ENCODE assay signal across 22 cellular contexts in genomic region chr11:1200611-1201191, GRCh38. TPM values are rescaled to one million over a fixed set of nuclear protein-coding genes. Genes with fewer than 3 reads are reported as not detected.
DNase-seq lines count a peak whose midpoint lies in the region; ATAC-seq, FAIRE-seq and TF ChIP-seq lines count a peak whose summit lies in the region.
"Had no signal": no experiment of that assay in that cellular context is flagged by ENCODE, and none has a peak within 500 bp of the region (broad histone marks: within the 10 kb centered on the region; RNA-seq: fewer than 3 reads in every experiment).

No MANE protein-coding gene starts in this region.

- no peak overlapping the region for H4K91ac ChIP-seq in neuronal stem cell (ENCODE audit: low read depth, low read length, poor library complexity)

- H2AFZ ChIP-seq in HepG2 (ENCODE audit: low read length) (no peak overlapping the region), neuronal stem cell (ENCODE audit: low read length) (no peak overlapping the region)

- H2BK15ac ChIP-seq in neuronal stem cell (ENCODE audit: low read length): no peak overlapping the region

- peak overlapping the region; percentile 71 for H3K14ac ChIP-seq in neuronal stem cell (ENCODE audit: low read length)

- H3K4me3 ChIP-seq in right lobe of liver (no peak overlapping the region), HepG2 (replicated peaks in 1 of 3; ENCODE audit: insufficient read depth in 1 of 3, low read depth in 2 of 3, low read length in 3 of 3) (no peak overlapping the region), neuronal stem cell (ENCODE audit: low read length in 2 of 2) (peak overlapping the region in 1 of 2 donors; percentile 8)
- H3K4me3 ChIP-seq: left lung, testis had no signal

- H3K79me1 ChIP-seq in neuronal stem cell (ENCODE audit: low read depth, low read length): no peaks in the 10 kb centered on the region

- H3K27me3 Mint-ChIP-seq in glutamatergic neuron (ENCODE audit: unreplicated experiment): peaks cover 2% of the 10 kb centered on the region
- H3K27me3 Mint-ChIP-seq: activated naive CD8-positive, alpha-beta T cell had no signal

- H3K4me2 ChIP-seq in HepG2 (ENCODE audit: low read depth, low read length) (no peak overlapping the region), neuronal stem cell (ENCODE audit: insufficient read depth, low read length, poor library complexity, severe bottlenecking) (no peak overlapping the region)

- H3K9me3 Mint-ChIP-seq in glutamatergic neuron (ENCODE audit: unreplicated experiment): peaks cover 2% of the 10 kb centered on the region
- H3K9me3 Mint-ChIP-seq: CD8-positive, alpha-beta T cell had no signal

- BruUV-seq in HepG2 (replicated peaks; lab: Mats Ljungman, UMichigan): no TSS peak

- 28% methylated on average over 4 of the region's 16 CpGs for WGBS in right lobe of liver (ENCODE audit: insufficient coverage, low coverage, low lambda C conversion rate, missing lambda C conversion rate)
- 44% methylated on average over 3 of the region's 16 CpGs for WGBS in HepG2 (ENCODE audit: low lambda C conversion rate)
- WGBS in neuronal stem cell (ENCODE audit: extremely low coverage in 2 of 2, insufficient read length in 2 of 2, insufficient replicate concordance in 1 of 2), 2 donors: no CpG with 5 or more reads among the region's 16 CpGs

- TF ChIP-seq POLR2A in right lobe of liver (IDR thresholded peaks at IDR 0.05) (no peak), HepG2 (IDR thresholded peaks at IDR 0.05; ENCODE audit: insufficient read depth in 1 of 2, low read depth in 2 of 2, low read length in 2 of 2) (no peak)

- no peak overlapping the region for H2BK12ac ChIP-seq in neuronal stem cell (ENCODE audit: low read length)

- in situ Hi-C loops in HepG2 (cut with HindIII; ENCODE audit: extremely low pct_ligation_motif_present, low pct_unique_long_range_greater_than_20kb): no loop called here

- H3K36me3 ChIP-seq in right lobe of liver (no peaks in the 10 kb centered on the region), HepG2 (replicated peaks in 1 of 2; ENCODE audit: control insufficient read depth in 1 of 2, insufficient read depth in 2 of 2, low read length in 2 of 2) (no peaks in the 10 kb centered on the region), neuronal stem cell (replicated peaks in 1 of 2; ENCODE audit: control insufficient read depth in 2 of 2, insufficient read depth in 2 of 2, low read length in 2 of 2) (no peaks in the 10 kb centered on the region)
- H3K36me3 ChIP-seq: left lung had no signal

- H2BK120ac ChIP-seq in neuronal stem cell (ENCODE audit: low read depth, low read length): no peak overlapping the region

- H3K4ac ChIP-seq in neuronal stem cell (ENCODE audit: low read length): no peak overlapping the region

- peak overlapping the region; percentile 19 for H2BK5ac ChIP-seq in neuronal stem cell (ENCODE audit: low read length)

- H3K27ac ChIP-seq in right lobe of liver (no peak overlapping the region), HepG2 (ENCODE audit: extremely low read length, insufficient read depth, low read length) (no peak overlapping the region), neuronal stem cell (replicated peaks; ENCODE audit: low read length) (no peak overlapping the region)
- H3K27ac ChIP-seq: left lung, testis had no signal

- DNase-seq in right lobe of liver: peak; percentile 11 to 50 (median 19)
- no peak for DNase-seq in HepG2 (ENCODE audit: low spot score)
- DNase-seq in glutamatergic neuron: peak; percentile 13
- no peak for DNase-seq in neuronal stem cell (ENCODE audit: low spot score)
- no peak for DNase-seq in SK-N-DZ (ENCODE audit: low spot score)
- no peak for DNase-seq in SKM-1 treated with dmso at 0.1 percent for 144 hours (lab: John Stamatoyannopoulos, UW; ENCODE audit: unreplicated experiment)
- DNase-seq: activated CD4-positive, alpha-beta T cell treated with anti-CD3 and anti-CD28 coated beads, Interleukin-2, amount 50 U/mL, for 48 hours; CD8-positive, alpha-beta T cell; DMS53; HCEC 1CT; KG1; MV-4-11; NCI-H2227 treated with DMSO at 0.1 percent for 48 hours; NCI-H748 treated with DMSO at 0.1 percent for 48 hours; SIG-M5; testis had no signal

- TF ChIP-seq RAD21 in HepG2 (CRISPR knock-in tag; IDR thresholded peaks at IDR 0.05): no peak

- H3K27ac Mint-ChIP-seq in glutamatergic neuron (ENCODE audit: unreplicated experiment): no peak overlapping the region
- H3K27ac Mint-ChIP-seq: activated naive CD8-positive, alpha-beta T cell; CD8-positive, alpha-beta T cell had no signal

- FAIRE-seq in HepG2 (lab: Jason Lieb, UNC): no peak

- H3K36me3 Mint-ChIP-seq in glutamatergic neuron (ENCODE audit: unreplicated experiment): no peaks in the 10 kb centered on the region
- H3K36me3 Mint-ChIP-seq: activated naive CD8-positive, alpha-beta T cell; CD8-positive, alpha-beta T cell had no signal

- peak overlapping the region; percentile 44 for H3K18ac ChIP-seq in neuronal stem cell (ENCODE audit: low read length)

- no peaks in the 10 kb centered on the region for H3K9me3 ChIP-seq in right lobe of liver
- H3K9me3 ChIP-seq in HepG2 (ENCODE audit: low read length): no peaks in the 10 kb centered on the region
- H3K9me3 ChIP-seq in neuronal stem cell (replicated peaks in 1 of 2; ENCODE audit: control insufficient read depth in 2 of 2, insufficient read depth in 1 of 2, low read depth in 1 of 2, low read length in 2 of 2): no peaks in the 10 kb centered on the region
- H3K9me3 ChIP-seq: left lung, testis had no signal

- no peak overlapping the region for H4K8ac ChIP-seq in neuronal stem cell (ENCODE audit: low read depth, low read length)

- no peaks in the 10 kb centered on the region for H4K20me1 ChIP-seq in HepG2 (ENCODE audit: insufficient read depth, low read length)

- no peaks in the 10 kb centered on the region for H3K27me3 ChIP-seq in right lobe of liver
- peaks cover 38 to 84% of the 10 kb centered on the region in 2 experiments for H3K27me3 ChIP-seq in HepG2 (ENCODE audit: control insufficient read depth in 1 of 2, insufficient read depth in 2 of 2, low read length in 2 of 2)
- H3K27me3 ChIP-seq in neuronal stem cell (ENCODE audit: control insufficient read depth in 3 of 3, insufficient read depth in 3 of 3, low read depth in 1 of 3, low read length in 3 of 3): peaks cover 0 to 23% (median 0%) of the 10 kb centered on the region in 3 experiments
- H3K27me3 ChIP-seq: testis had no signal

- H2AK5ac ChIP-seq in neuronal stem cell (ENCODE audit: low read depth, low read length): peak overlapping the region; percentile 83

- intact Hi-C loops in right lobe of liver (cut with DNase I) (loop anchor here in 1 of 2 donors (5.0 kb wide), 1 partner anchor 317 kb away; no protein-coding TSS in a partner anchor), HepG2 (cut with micrococcal nuclease; ENCODE audit: unreplicated experiment) (loop anchor here (10.0 kb wide), 1 partner anchor 64 kb away; no protein-coding TSS in a partner anchor)

- TF ChIP-seq CTCF in right lobe of liver (IDR thresholded peaks at IDR 0.05): no peak
- TF ChIP-seq CTCF in HepG2 (CRISPR knock-in tag; IDR thresholded peaks at IDR 0.05): no peak
- TF ChIP-seq CTCF in glutamatergic neuron (IDR thresholded peaks at IDR 0.05; ENCODE audit: partially characterized antibody, unreplicated experiment): no peak

- POLR2A ChIA-PET in HepG2 (lab: Yijun Ruan, JAX): no interaction called here

- no peak overlapping the region for H3K9ac ChIP-seq in HepG2 (ENCODE audit: insufficient read depth, low read depth, low read length)
- H3K9ac ChIP-seq in neuronal stem cell (ENCODE audit: low read depth, low read length, poor library complexity): no peak overlapping the region

- H3K4me1 ChIP-seq in right lobe of liver (no peaks in the 10 kb centered on the region), HepG2 (ENCODE audit: insufficient read depth, low read length) (no peaks in the 10 kb centered on the region), neuronal stem cell (ENCODE audit: control insufficient read depth in 2 of 2, insufficient read depth in 1 of 2, low read depth in 1 of 2, low read length in 2 of 2) (no peaks in the 10 kb centered on the region)
- H3K4me1 ChIP-seq: left lung, testis had no signal

- no peak for ATAC-seq in right lobe of liver
- ATAC-seq in HepG2: no peak
- no peak for ATAC-seq in GM21526 (IDR thresholded peaks at IDR 0.05; ENCODE audit: low FRiP score, unreplicated experiment)
- ATAC-seq: CD8-positive, alpha-beta T cell; left lung; right cardiac atrium had no signal

- CTCF ChIA-PET in HepG2 (lab: Yijun Ruan, JAX; ENCODE audit: low intra/inter-chr PET ratio, low total read pairs): no interaction called here

- H3K23ac ChIP-seq in neuronal stem cell (ENCODE audit: low read depth, low read length, poor library complexity): peak overlapping the region; percentile 55

- no peaks in the 10 kb centered on the region for H3K4me1 Mint-ChIP-seq in glutamatergic neuron (ENCODE audit: low read depth, unreplicated experiment)

- H3K79me2 ChIP-seq in HepG2 (ENCODE audit: insufficient read depth, low read length): no peaks in the 10 kb centered on the region

- TF ChIP-seq EP300 in HepG2 (IDR thresholded peaks at IDR 0.05; ENCODE audit: low read depth in 2 of 2, low read length in 2 of 2) (no peak), HepG2 (CRISPR knock-in tag; IDR thresholded peaks at IDR 0.05; ENCODE audit: borderline replicate concordance) (no peak)

- no peak overlapping the region for H3K4me3 Mint-ChIP-seq in glutamatergic neuron (ENCODE audit: unreplicated experiment)
- H3K4me3 Mint-ChIP-seq: activated naive CD8-positive, alpha-beta T cell; CD8-positive, alpha-beta T cell had no signal

RNA-seq across cellular contexts. Expression of gene MUC5B, which starts 22.2 kb away (rescaled TPM):
- 1 to 10 TPM in 2 of 6 experiments, under 1 TPM in 4; 0.06 to 3.7 (median 0.78) TPM for total RNA-seq in right lobe of liver
- not detected in 2 replicates for total RNA-seq in HepG2 (2016; rRNA removed; fragmentation: Illumina TruSeq; extraction: Trizol)
- total RNA-seq in HepG2 (2016; cell fraction: cytosol; rRNA removed; fragmentation: Illumina TruSeq; extraction: Trizol; ENCODE audit: low read depth): under 0.01 TPM in 1 of 2 replicates, not detected in the other
- total RNA-seq in HepG2 (2016; cell fraction: insoluble cytoplasmic fraction; rRNA removed; fragmentation: Illumina TruSeq; extraction: Trizol): not detected in 2 replicates
- total RNA-seq in HepG2 (2016; cell fraction: membrane; rRNA removed; fragmentation: Illumina TruSeq; extraction: Trizol): not detected in 2 replicates
- total RNA-seq in HepG2 (2016; cell fraction: nucleus; rRNA removed; fragmentation: Illumina TruSeq; extraction: Trizol): not detected in 2 replicates
- polyA plus RNA-seq in HepG2 (2011; rRNA removed): 0.01 and 0.05 TPM in 2 replicates
- polyA plus RNA-seq in HepG2 (2011; cell fraction: cytosol; rRNA removed): under 0.01 and 0.01 TPM in 2 replicates
- 0.18 and 0.99 TPM in 2 replicates for polyA plus RNA-seq in HepG2 (2011; cell fraction: nucleus; rRNA removed)
- polyA plus RNA-seq in HepG2 (2012): 2.3 and 3.1 TPM in 2 replicates
- polyA plus RNA-seq in HepG2 (2016; cell fraction: cytosol; fragmentation: Illumina TruSeq; extraction: Trizol; ENCODE audit: low read depth): not detected in 2 replicates
- polyA plus RNA-seq in HepG2 (2016; cell fraction: insoluble cytoplasmic fraction; fragmentation: Illumina TruSeq; extraction: Trizol; ENCODE audit: low read depth): not detected in 2 replicates
- not detected in 2 replicates for polyA plus RNA-seq in HepG2 (2016; cell fraction: membrane; fragmentation: Illumina TruSeq; extraction: Trizol; ENCODE audit: low read depth)
- polyA plus RNA-seq in HepG2 (2016; cell fraction: nucleus; fragmentation: Illumina TruSeq; extraction: Trizol; ENCODE audit: insufficient read depth, low read depth): not detected in 2 replicates
- 0.02 and 0.06 TPM in 2 replicates for polyA minus RNA-seq in HepG2 (2011; rRNA and poly(A)+ RNA removed; ENCODE audit: low replicate concordance)
- 0.69 TPM in 1 of 2 replicates, not detected in the other for polyA minus RNA-seq in HepG2 (2011; cell fraction: cytosol; rRNA and poly(A)+ RNA removed)
- 0.26 and 0.50 TPM in 2 replicates for polyA minus RNA-seq in HepG2 (2011; cell fraction: nucleus; rRNA and poly(A)+ RNA removed)
- not detected for total RNA-seq in glutamatergic neuron (ENCODE audit: unreplicated experiment)
- polyA plus RNA-seq in neuronal stem cell (2013, experiment 1 of 2): 0.01 TPM
- under 0.01 TPM for polyA plus RNA-seq in neuronal stem cell (2013, experiment 2 of 2)
- polyA plus RNA-seq in SK-N-DZ (2014; cell fraction: cytosol; rRNA removed): 0.05 TPM in 1 of 2 replicates, not detected in the other
- not detected in 2 replicates for polyA plus RNA-seq in SK-N-DZ (2014; cell fraction: nucleus; rRNA removed)
- total RNA-seq: CD8-positive, alpha-beta T cell; right cardiac atrium; T-helper 1 cell treated with Interleukin-12 subunit alpha and Interleukin-12 subunit beta and Interleukin-4 antibody, amounts not matched to agents 30 ng/mL and 1 ng/mL, for 36 hours had no signal

RNA-seq across cellular contexts. Expression of gene MUC5AC, which starts 42.9 kb away (rescaled TPM):
- total RNA-seq in right lobe of liver: not detected
- total RNA-seq in HepG2 (2016; rRNA removed; fragmentation: Illumina TruSeq; extraction: Trizol): not detected in 2 replicates
- total RNA-seq in HepG2 (2016; cell fraction: cytosol; rRNA removed; fragmentation: Illumina TruSeq; extraction: Trizol; ENCODE audit: low read depth): not detected in 2 replicates
- not detected in 2 replicates for total RNA-seq in HepG2 (2016; cell fraction: insoluble cytoplasmic fraction; rRNA removed; fragmentation: Illumina TruSeq; extraction: Trizol)
- not detected in 2 replicates for total RNA-seq in HepG2 (2016; cell fraction: membrane; rRNA removed; fragmentation: Illumina TruSeq; extraction: Trizol)
- total RNA-seq in HepG2 (2016; cell fraction: nucleus; rRNA removed; fragmentation: Illumina TruSeq; extraction: Trizol): not detected in 2 replicates
- under 0.01 TPM in 2 replicates for polyA plus RNA-seq in HepG2 (2011; rRNA removed)
- under 0.01 TPM in 1 of 2 replicates, not detected in the other for polyA plus RNA-seq in HepG2 (2011; cell fraction: cytosol; rRNA removed)
- 0.02 TPM in 2 replicates for polyA plus RNA-seq in HepG2 (2011; cell fraction: nucleus; rRNA removed)
- polyA plus RNA-seq in HepG2 (2012): not detected in 2 replicates
- polyA plus RNA-seq in HepG2 (2016; cell fraction: cytosol; fragmentation: Illumina TruSeq; extraction: Trizol; ENCODE audit: low read depth): not detected in 2 replicates
- polyA plus RNA-seq in HepG2 (2016; cell fraction: insoluble cytoplasmic fraction; fragmentation: Illumina TruSeq; extraction: Trizol; ENCODE audit: low read depth): not detected in 2 replicates
- not detected in 2 replicates for polyA plus RNA-seq in HepG2 (2016; cell fraction: membrane; fragmentation: Illumina TruSeq; extraction: Trizol; ENCODE audit: low read depth)
- 0.03 TPM in 1 of 2 replicates, not detected in the other for polyA plus RNA-seq in HepG2 (2016; cell fraction: nucleus; fragmentation: Illumina TruSeq; extraction: Trizol; ENCODE audit: insufficient read depth, low read depth)
- polyA minus RNA-seq in HepG2 (2011; rRNA and poly(A)+ RNA removed; ENCODE audit: low replicate concordance): not detected in 2 replicates
- not detected in 2 replicates for polyA minus RNA-seq in HepG2 (2011; cell fraction: cytosol; rRNA and poly(A)+ RNA removed)
- not detected in 2 replicates for polyA minus RNA-seq in HepG2 (2011; cell fraction: nucleus; rRNA and poly(A)+ RNA removed)
- not detected for total RNA-seq in glutamatergic neuron (ENCODE audit: unreplicated experiment)
- polyA plus RNA-seq in neuronal stem cell (2013, experiment 1 of 2): not detected
- not detected for polyA plus RNA-seq in neuronal stem cell (2013, experiment 2 of 2)
- polyA plus RNA-seq in SK-N-DZ (2014; cell fraction: cytosol; rRNA removed): not detected in 2 replicates
- not detected in 2 replicates for polyA plus RNA-seq in SK-N-DZ (2014; cell fraction: nucleus; rRNA removed)
- total RNA-seq: CD8-positive, alpha-beta T cell; OCI-LY7; right cardiac atrium; T-helper 1 cell treated with Interleukin-12 subunit alpha and Interleukin-12 subunit beta and Interleukin-4 antibody, amounts not matched to agents 30 ng/mL and 1 ng/mL, for 36 hours had no signal
- polyA plus RNA-seq: right cardiac atrium had no signal

Comparison
In these comparisons a context has a peak if more than half of its experiments do, and no peak if none do; other contexts are left out.
1. DNase-seq: peak in right lobe of liver (3 of 3) and glutamatergic neuron (single experiment); none in HepG2 (single experiment), neuronal stem cell (single experiment), SK-N-DZ (single experiment) and SKM-1 treated with dmso at 0.1 percent for 144 hours (single experiment).